ENCODE assay signal across 4 cellular contexts in genomic region chr16:25556968-25557312, GRCh38.
DNase-seq lines count a peak whose midpoint lies in the region; ATAC-seq, FAIRE-seq and TF ChIP-seq lines count a peak whose summit lies in the region.
"Not testable (repeated sequence)": the region's sequence is repeated elsewhere in the genome, so short reads cannot be mapped to it uniquely, and the experiment has no call there.

No MANE protein-coding gene starts in this region.

- not testable (repeated sequence) for H4K12ac ChIP-seq in trophoblast cell (ENCODE audit: low read depth, low read length)

- not testable (repeated sequence) for H3K23me2 ChIP-seq in H9 (ENCODE audit: insufficient read length, low read depth, low read length, poor library complexity, severe bottlenecking)

- peaks cover 10 to 21% (median 12%) of the 10 kb centered on the region in 3 experiments; a peak in 6 of 7 replicates for H3K36me3 Mint-ChIP-seq in H9 (ENCODE audit: insufficient read depth in 1 of 3, low read depth in 3 of 3)

- H2BK120ac ChIP-seq in H9 (ENCODE audit: low read depth, low read length, poor library complexity, severe bottlenecking) = peak overlapping the region; percentile 48
- not testable (repeated sequence) for H2BK120ac ChIP-seq in neuronal stem cell (ENCODE audit: low read depth, low read length); trophoblast cell (ENCODE audit: insufficient read depth, low read length, poor library complexity)

- TF ChIP-seq POLR2A in HepG2 (IDR thresholded peaks at IDR 0.05; ENCODE audit: insufficient read depth in 1 of 2, low read depth in 2 of 2, low read length in 2 of 2) = not testable (repeated sequence)

- not testable (repeated sequence) for H3T11ph ChIP-seq in H9 (ENCODE audit: low read length)

- peaks cover 30% of the 10 kb centered on the region in 2 experiments for H3K9me3 Mint-ChIP-seq in H9

- not testable (repeated sequence) for H2BK5ac ChIP-seq in H9 (ENCODE audit: insufficient read length, low read length); trophoblast cell (ENCODE audit: low read depth, low read length, poor library complexity)
- peak overlapping the region; percentile 71 for H2BK5ac ChIP-seq in neuronal stem cell (ENCODE audit: low read length)

- not testable (repeated sequence) for H2AFZ ChIP-seq in H9 (ENCODE audit: low read length); HepG2 (ENCODE audit: low read length); neuronal stem cell (ENCODE audit: low read length); trophoblast cell (ENCODE audit: insufficient read depth, low read length, poor library complexity)

- H4K8ac ChIP-seq in H9 (replicated peaks; ENCODE audit: insufficient read length, low read depth, low read length); neuronal stem cell (ENCODE audit: low read depth, low read length); trophoblast cell (ENCODE audit: low read depth, low read length): not testable (repeated sequence)

- H3K27me3 ChIP-seq in H9 (ENCODE audit: insufficient read depth, low read length); HepG2 (ENCODE audit: control insufficient read depth in 1 of 2, insufficient read depth in 2 of 2, low read length in 2 of 2); neuronal stem cell (ENCODE audit: control insufficient read depth in 3 of 3, insufficient read depth in 3 of 3, low read depth in 1 of 3, low read length in 3 of 3); trophoblast cell (ENCODE audit: insufficient read depth, low read length): not testable (repeated sequence)

- H3K27ac ChIP-seq in H9 (ENCODE audit: insufficient read length, low read depth, low read length); HepG2 (ENCODE audit: extremely low read length, insufficient read depth, low read length); neuronal stem cell (replicated peaks; ENCODE audit: low read length); trophoblast cell (ENCODE audit: low read depth, low read length): not testable (repeated sequence)

- not testable (repeated sequence) for H3K14ac ChIP-seq in H9 (ENCODE audit: insufficient read depth, low read length); trophoblast cell (ENCODE audit: low read length)
- H3K14ac ChIP-seq in neuronal stem cell (ENCODE audit: low read length) = peak overlapping the region; percentile 82

- not testable (repeated sequence) for H3K9ac ChIP-seq in H9 (ENCODE audit: extremely low read depth, insufficient read length, low read length); HepG2 (ENCODE audit: insufficient read depth, low read depth, low read length); neuronal stem cell (ENCODE audit: low read depth, low read length, poor library complexity); trophoblast cell (ENCODE audit: low read length)

- not testable (repeated sequence) for H4K20me1 ChIP-seq in H9 (ENCODE audit: control insufficient read depth, insufficient read depth, insufficient read length); HepG2 (ENCODE audit: insufficient read depth, low read length)

- TF ChIP-seq CTCF in H9 (conservative IDR thresholded peaks at IDR 0.05); HepG2 (CRISPR knock-in tag; IDR thresholded peaks at IDR 0.05): not testable (repeated sequence)

- H3K36me3 ChIP-seq in HepG2 (replicated peaks in 1 of 2; ENCODE audit: control insufficient read depth in 1 of 2, insufficient read depth in 2 of 2, low read length in 2 of 2); neuronal stem cell (replicated peaks in 1 of 2; ENCODE audit: control insufficient read depth in 2 of 2, insufficient read depth in 2 of 2, low read length in 2 of 2); trophoblast cell (ENCODE audit: control insufficient read depth in 1 of 2, insufficient read depth in 2 of 2, low read length in 2 of 2): not testable (repeated sequence)

- TF ChIP-seq RAD21 in HepG2 (CRISPR knock-in tag; IDR thresholded peaks at IDR 0.05) = not testable (repeated sequence)

- no CpG with 5 or more reads among the region's 4 CpGs for WGBS in H9 (ENCODE audit: extremely low coverage, insufficient read length, low lambda C conversion rate)
- WGBS in HepG2 (ENCODE audit: low lambda C conversion rate) = 0% methylated on average over 4 of the region's 4 CpGs
- WGBS in neuronal stem cell (ENCODE audit: extremely low coverage in 2 of 2, insufficient read length in 2 of 2, insufficient replicate concordance in 1 of 2), 2 donors = no CpG with 5 or more reads among the region's 4 CpGs
- WGBS in trophoblast cell (ENCODE audit: extremely low coverage, insufficient coverage, insufficient read length) = no CpG with 5 or more reads among the region's 4 CpGs

- CTCF ChIA-PET in HepG2 (lab: Yijun Ruan, JAX; ENCODE audit: low intra/inter-chr PET ratio, low total read pairs) = not testable (repeated sequence)

- not testable (repeated sequence) for H3K79me1 ChIP-seq in H9 (ENCODE audit: insufficient read depth, low read depth, low read length, poor library complexity, severe bottlenecking); neuronal stem cell (ENCODE audit: low read depth, low read length)
- peaks cover 22% of the 10 kb centered on the region for H3K79me1 ChIP-seq in trophoblast cell (ENCODE audit: low read length)

- H2BK12ac ChIP-seq in H9 (ENCODE audit: insufficient read length, low read depth, low read length); neuronal stem cell (ENCODE audit: low read length): not testable (repeated sequence)
- H2BK12ac ChIP-seq in trophoblast cell (ENCODE audit: low read length) = peak overlapping the region; percentile 10

- H3K4me1 ChIP-seq in H9 (ENCODE audit: insufficient read depth, low read length); neuronal stem cell (ENCODE audit: control insufficient read depth in 2 of 2, insufficient read depth in 1 of 2, low read depth in 1 of 2, low read length in 2 of 2): not testable (repeated sequence)
- H3K4me1 ChIP-seq in HepG2 (ENCODE audit: insufficient read depth, low read length) (peaks cover 18% of the 10 kb centered on the region), trophoblast cell (ENCODE audit: control insufficient read depth in 1 of 2, insufficient read depth in 2 of 2, low read length in 2 of 2) (peaks cover 3 to 11% of the 10 kb centered on the region in 2 experiments)

- not testable (repeated sequence) for H2BK20ac ChIP-seq in H9 (ENCODE audit: low read depth, low read length, poor library complexity, severe bottlenecking)

- in situ Hi-C loops in HepG2 (cut with HindIII; ENCODE audit: extremely low pct_ligation_motif_present, low pct_unique_long_range_greater_than_20kb) = not testable (repeated sequence)

- H3K4me3 ChIP-seq in HepG2 (replicated peaks in 1 of 3; ENCODE audit: insufficient read depth in 1 of 3, low read depth in 2 of 3, low read length in 3 of 3) (peak overlapping the region in 1 of 3 experiments; percentile 44; a peak in 1 of 6 replicates), neuronal stem cell (ENCODE audit: low read length in 2 of 2) (peak overlapping the region in 1 of 2 donors; percentile 30)
- H3K4me3 ChIP-seq in trophoblast cell (ENCODE audit: low read depth, low read length) = not testable (repeated sequence)

- not testable (repeated sequence) for H3K9me3 ChIP-seq in H9 (ENCODE audit: control insufficient read depth, low read depth, low read length); neuronal stem cell (replicated peaks in 1 of 2; ENCODE audit: control insufficient read depth in 2 of 2, insufficient read depth in 1 of 2, low read depth in 1 of 2, low read length in 2 of 2); trophoblast cell (ENCODE audit: insufficient read depth, low read depth, low read length)
- peaks cover 31% of the 10 kb centered on the region for H3K9me3 ChIP-seq in HepG2 (ENCODE audit: low read length)

- not testable (repeated sequence) for H3K4me1 Mint-ChIP-seq in H9

- H3K27ac Mint-ChIP-seq in H9 = not testable (repeated sequence)

- FAIRE-seq in HepG2 (lab: Jason Lieb, UNC) = peak; percentile 40

- BruUV-seq in HepG2 (replicated peaks; lab: Mats Ljungman, UMichigan) = not testable (repeated sequence)

- H3K18ac ChIP-seq in H9 (ENCODE audit: insufficient read length, low read depth, low read length); trophoblast cell (ENCODE audit: low read length): not testable (repeated sequence)
- peak overlapping the region; percentile 64 for H3K18ac ChIP-seq in neuronal stem cell (ENCODE audit: low read length)

- not testable (repeated sequence) for TF ChIP-seq EP300 in HepG2 (IDR thresholded peaks at IDR 0.05; ENCODE audit: low read depth in 2 of 2, low read length in 2 of 2); HepG2 (CRISPR knock-in tag; IDR thresholded peaks at IDR 0.05; ENCODE audit: borderline replicate concordance)

- not testable (repeated sequence) for H3K4me2 ChIP-seq in H9 (ENCODE audit: insufficient read depth, insufficient read length, low read length); neuronal stem cell (ENCODE audit: insufficient read depth, low read length, poor library complexity, severe bottlenecking); trophoblast cell (ENCODE audit: low read length)
- H3K4me2 ChIP-seq in HepG2 (ENCODE audit: low read depth, low read length) = peak overlapping the region; percentile 65

- H4K91ac ChIP-seq in H9 (ENCODE audit: insufficient read length, low read depth, low read length); neuronal stem cell (ENCODE audit: low read depth, low read length, poor library complexity); trophoblast cell (ENCODE audit: low read depth, low read length): not testable (repeated sequence)

- not testable (repeated sequence) for H3K23ac ChIP-seq in H9 (ENCODE audit: insufficient read length, low read depth, low read length); neuronal stem cell (ENCODE audit: low read depth, low read length, poor library complexity); trophoblast cell (ENCODE audit: low read length)

- not testable (repeated sequence) for H2AK5ac ChIP-seq in H9 (ENCODE audit: insufficient read length, low read length); neuronal stem cell (ENCODE audit: low read depth, low read length); trophoblast cell (ENCODE audit: low read length)

- not testable (repeated sequence) for H3K56ac ChIP-seq in H9 (ENCODE audit: insufficient read length, low read depth, low read length)

- not testable (repeated sequence) for H4K5ac ChIP-seq in H9 (ENCODE audit: insufficient read length, low read depth, low read length)

- H2BK15ac ChIP-seq in H9 (ENCODE audit: low read depth, low read length); neuronal stem cell (ENCODE audit: low read length): not testable (repeated sequence)

- H3K27me3 Mint-ChIP-seq in H9 (ENCODE audit: low read depth) = not testable (repeated sequence)

- DNase-seq in H9; neuronal stem cell (ENCODE audit: low spot score); trophoblast cell: not testable (repeated sequence)
- peak; percentile 53 for DNase-seq in HepG2 (ENCODE audit: low spot score)

- POLR2A ChIA-PET in HepG2 (lab: Yijun Ruan, JAX) = not testable (repeated sequence)

- intact Hi-C loops in HepG2 (cut with micrococcal nuclease; ENCODE audit: unreplicated experiment) = not testable (repeated sequence)

- not testable (repeated sequence) for H3K4me3 Mint-ChIP-seq in H9

- not testable (repeated sequence) for H3K4ac ChIP-seq in H9 (ENCODE audit: low read depth, low read length); neuronal stem cell (ENCODE audit: low read length); trophoblast cell (ENCODE audit: low read depth, low read length)

- peak; percentile 69 for ATAC-seq in HepG2

- not testable (repeated sequence) for H3K79me2 ChIP-seq in H9 (ENCODE audit: insufficient read depth, low read length); HepG2 (ENCODE audit: insufficient read depth, low read length); trophoblast cell (ENCODE audit: control insufficient read depth, insufficient read depth, low read length, poor library complexity)
